8 cellular contexts compared by ENCODE assay signal in the genomic region with DNA sequence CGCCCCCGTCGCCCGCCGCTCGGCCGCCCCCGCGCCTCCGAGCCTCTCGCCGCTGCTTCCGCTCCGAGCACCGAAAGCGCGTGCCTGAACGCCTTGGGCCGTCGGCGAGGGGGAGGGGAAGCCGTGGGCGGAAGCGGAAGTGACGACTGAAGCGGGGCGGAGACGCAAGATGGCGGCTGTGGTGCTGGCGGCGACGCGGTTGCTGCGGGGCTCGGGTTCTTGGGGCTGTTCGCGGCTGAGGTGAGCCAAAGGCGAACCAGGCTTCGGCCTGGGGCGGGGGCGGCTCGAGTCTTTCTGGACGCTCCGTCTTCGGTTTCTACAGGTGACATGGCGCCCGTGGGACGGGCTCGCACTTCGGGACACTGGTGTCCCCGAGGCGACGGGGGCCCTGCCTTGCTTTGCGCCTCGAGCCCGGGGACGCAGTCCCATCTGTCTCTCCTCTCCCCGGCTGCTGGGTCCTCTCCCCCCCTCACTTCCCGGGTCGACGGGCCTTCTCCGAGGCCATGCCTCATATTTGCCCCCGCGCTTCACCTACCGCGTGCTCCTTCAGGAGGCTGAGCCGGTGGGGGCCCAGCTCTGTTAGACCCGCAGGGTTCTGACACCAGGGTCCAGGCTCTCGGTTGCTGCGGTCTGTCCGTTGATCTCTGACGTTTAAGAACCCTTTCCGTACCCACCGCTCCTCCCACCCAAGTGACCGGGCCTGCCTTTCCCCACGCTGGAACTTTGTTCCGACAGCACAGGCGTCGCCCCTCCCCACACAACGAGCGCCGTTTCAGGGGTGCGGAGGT. TPM values are rescaled to one million over a fixed set of nuclear protein-coding genes. Genes with fewer than 3 reads are reported as not detected.
DNase-seq lines count a peak whose midpoint lies in the region; ATAC-seq and TF ChIP-seq lines count a peak whose summit lies in the region.

Gene ENTR1 (minus strand): TSS at position 115 of the 788 bp plus-strand sequence. CDS start 217 bp downstream, outside the sequence.
Gene PMPCA (plus strand): TSS at position 159 of the 788 bp plus-strand sequence. CDS start 11 bp downstream, at position 170.

- H4K12ac ChIP-seq in trophoblast cell (ENCODE audit: low read depth, low read length) = peak within 1 kb of the TSS; percentile 82

- ATAC-seq in HG02759 (IDR thresholded peaks at IDR 0.05; ENCODE audit: unreplicated experiment) = peak; percentile 87
- ATAC-seq in heart left ventricle = peak; percentile 62 to 94 (median 90)

- H2BK5ac ChIP-seq in trophoblast cell (ENCODE audit: low read depth, low read length, poor library complexity) = peak within 1 kb of the TSS; percentile 57

- peak within 1 kb of the TSS; percentile 84 for H2AK5ac ChIP-seq in trophoblast cell (ENCODE audit: low read length)

- DNase-seq in GM12864 (ENCODE audit: low read depth) = no peak
- peak; percentile 63 for DNase-seq in NCI-H1417 treated with DMSO at 0.1 percent for 48 hours (lab: John Stamatoyannopoulos, UW)
- DNase-seq in T-helper 1 cell = peak; percentile 85 to 94 (median 91)
- DNase-seq in heart left ventricle = peak; percentile 93 to 97 (median 95)
- DNase-seq in trophoblast cell = peak; percentile 86 to 96
- peak; percentile 90 to 94 for DNase-seq in tibial artery

- peak within 1 kb of the TSS; percentile 68 for H2BK120ac ChIP-seq in trophoblast cell (ENCODE audit: insufficient read depth, low read length, poor library complexity)

- H3K27ac ChIP-seq in adipose tissue (ENCODE audit: low read depth, low read length) (peak within 1 kb of the TSS; percentile 73), heart left ventricle (peak within 1 kb of the TSS in 11 of 12 donors; percentile 71 to 91 (median 84)), trophoblast cell (ENCODE audit: low read depth, low read length) (peak within 1 kb of the TSS; percentile 60), tibial artery (peak within 1 kb of the TSS; percentile 79 to 87)

- peak within 1 kb of the TSS; percentile 92 for H4K8ac ChIP-seq in trophoblast cell (ENCODE audit: low read depth, low read length)

- H3K27me3 ChIP-seq in heart left ventricle (no peaks in the 10 kb centered on the region), trophoblast cell (ENCODE audit: insufficient read depth, low read length) (no peaks in the 10 kb centered on the region), tibial artery (no peaks in the 10 kb centered on the region)

- H3K4me3 ChIP-seq in GM12864 (ENCODE audit: low read depth, low read length) (peak within 1 kb of the TSS; percentile 100), heart left ventricle (peak within 1 kb of the TSS; percentile 68 to 100 (median 76)), trophoblast cell (ENCODE audit: low read depth, low read length) (peak within 1 kb of the TSS; percentile 87), tibial artery (peak within 1 kb of the TSS; percentile 69 to 84)

- H3K4me2 ChIP-seq in trophoblast cell (ENCODE audit: low read length) = peak within 1 kb of the TSS; percentile 92

- H3K9ac ChIP-seq in trophoblast cell (ENCODE audit: low read length) = peak within 1 kb of the TSS; percentile 77

- peak within 1 kb of the TSS; percentile 61 for H2BK12ac ChIP-seq in trophoblast cell (ENCODE audit: low read length)

- peak within 1 kb of the TSS; percentile 95 for H4K91ac ChIP-seq in trophoblast cell (ENCODE audit: low read depth, low read length)

- TF ChIP-seq CTCF in GM12864 (IDR thresholded peaks at IDR 0.05; ENCODE audit: low read depth, low read length, missing control alignments) (no peak), heart left ventricle (IDR thresholded peaks at IDR 0.05) (no peak), tibial artery (IDR thresholded peaks at IDR 0.05) (no peak)

- peak within 1 kb of the TSS; percentile 97 for H3K4ac ChIP-seq in trophoblast cell (ENCODE audit: low read depth, low read length)

- intact Hi-C loops in heart left ventricle (cut with DNase I) = no loop called here
- intact Hi-C loops in tibial artery (cut with DNase I; ENCODE audit: low total_unique reads) = no loop called here

- H3K79me1 ChIP-seq in trophoblast cell (ENCODE audit: low read length) = peaks cover 11% of the 10 kb centered on the region

- H2AFZ ChIP-seq in trophoblast cell (ENCODE audit: insufficient read depth, low read length, poor library complexity) = peak within 1 kb of the TSS; percentile 81

- H3K4me1 ChIP-seq in heart left ventricle (peaks cover 2 to 35% (median 24%) of the 10 kb centered on the region in 12 donors), trophoblast cell (ENCODE audit: control insufficient read depth in 1 of 2, insufficient read depth in 2 of 2, low read length in 2 of 2) (peaks cover 7 to 16% of the 10 kb centered on the region in 2 experiments), tibial artery (peaks cover 0 to 29% (median 24%) of the 10 kb centered on the region in 4 donors)

- H3K14ac ChIP-seq in trophoblast cell (ENCODE audit: low read length) = peak within 1 kb of the TSS; percentile 97

- peaks cover 18% of the 10 kb centered on the region for H3K79me2 ChIP-seq in trophoblast cell (ENCODE audit: control insufficient read depth, insufficient read depth, low read length, poor library complexity)

- peak within 1 kb of the TSS; percentile 96 for H3K18ac ChIP-seq in trophoblast cell (ENCODE audit: low read length)

- H3K9me3 ChIP-seq in heart left ventricle (no peaks in the 10 kb centered on the region), trophoblast cell (ENCODE audit: insufficient read depth, low read depth, low read length) (no peaks in the 10 kb centered on the region), tibial artery (no peaks in the 10 kb centered on the region)

- peak in 1 of 2 donors; percentile 68 for TF ChIP-seq POLR2A in heart left ventricle (IDR thresholded peaks at IDR 0.05)

- H3K36me3 ChIP-seq in heart left ventricle (peaks cover 0 to 62% (median 55%) of the 10 kb centered on the region in 9 donors), trophoblast cell (ENCODE audit: control insufficient read depth in 1 of 2, insufficient read depth in 2 of 2, low read length in 2 of 2) (peaks cover 40 to 48% of the 10 kb centered on the region in 2 experiments), tibial artery (peaks cover 31 to 55% (median 48%) of the 10 kb centered on the region in 3 donors)

- 0 to 1% (median 0%) methylated on average over 68 to 83 of the region's 83 CpGs for WGBS in adipose tissue, 3 donors
- 0 to 1% (median 0%) methylated on average over 26 to 83 of the region's 83 CpGs for WGBS in heart left ventricle, 4 donors
- WGBS in trophoblast cell (ENCODE audit: extremely low coverage, insufficient coverage, insufficient read length) = no CpG with 5 or more reads among the region's 83 CpGs

- no peak within 1 kb of the TSS for H3K23ac ChIP-seq in trophoblast cell (ENCODE audit: low read length)

RNA-seq across cellular contexts. Expression of gene ENTR1, which starts in this region (rescaled TPM):
- polyA plus RNA-seq in adipose tissue = 10 to 100 TPM; 22.3 to 28.2 (median 24.7) TPM
- total RNA-seq in heart left ventricle = 10 to 100 TPM; 12.4 to 26.6 (median 18.4) TPM
- 10 to 100 TPM; 11.8 to 27.7 TPM for polyA plus RNA-seq in heart left ventricle
- 53.0 and 55.7 TPM in 2 replicates for polyA plus RNA-seq in trophoblast cell (2013)

RNA-seq across cellular contexts. Expression of gene PMPCA, which starts in this region (rescaled TPM):
- polyA plus RNA-seq in adipose tissue (10 to 100 TPM; 22.1 to 63.6 (median 22.9) TPM), heart left ventricle (10 to 100 TPM; 70.8 to 77.0 TPM)
- total RNA-seq in heart left ventricle = 10 to 100 TPM; 61.5 to 81.8 (median 73.6) TPM
- polyA plus RNA-seq in trophoblast cell (2013) = 38.5 and 39.5 TPM in 2 replicates
